ENCODE assay signal across 1 cellular context in genomic region chr20:21820688-21821087, GRCh38.
TF ChIP-seq lines count a peak whose summit lies in the region.

No MANE protein-coding gene starts in this region.

TF ChIP-seq in HEK293, 187 proteins besides CTCF, POLR2A, EP300 and RAD21 (continued from another document):
- TF ChIP-seq, protein P1, sequence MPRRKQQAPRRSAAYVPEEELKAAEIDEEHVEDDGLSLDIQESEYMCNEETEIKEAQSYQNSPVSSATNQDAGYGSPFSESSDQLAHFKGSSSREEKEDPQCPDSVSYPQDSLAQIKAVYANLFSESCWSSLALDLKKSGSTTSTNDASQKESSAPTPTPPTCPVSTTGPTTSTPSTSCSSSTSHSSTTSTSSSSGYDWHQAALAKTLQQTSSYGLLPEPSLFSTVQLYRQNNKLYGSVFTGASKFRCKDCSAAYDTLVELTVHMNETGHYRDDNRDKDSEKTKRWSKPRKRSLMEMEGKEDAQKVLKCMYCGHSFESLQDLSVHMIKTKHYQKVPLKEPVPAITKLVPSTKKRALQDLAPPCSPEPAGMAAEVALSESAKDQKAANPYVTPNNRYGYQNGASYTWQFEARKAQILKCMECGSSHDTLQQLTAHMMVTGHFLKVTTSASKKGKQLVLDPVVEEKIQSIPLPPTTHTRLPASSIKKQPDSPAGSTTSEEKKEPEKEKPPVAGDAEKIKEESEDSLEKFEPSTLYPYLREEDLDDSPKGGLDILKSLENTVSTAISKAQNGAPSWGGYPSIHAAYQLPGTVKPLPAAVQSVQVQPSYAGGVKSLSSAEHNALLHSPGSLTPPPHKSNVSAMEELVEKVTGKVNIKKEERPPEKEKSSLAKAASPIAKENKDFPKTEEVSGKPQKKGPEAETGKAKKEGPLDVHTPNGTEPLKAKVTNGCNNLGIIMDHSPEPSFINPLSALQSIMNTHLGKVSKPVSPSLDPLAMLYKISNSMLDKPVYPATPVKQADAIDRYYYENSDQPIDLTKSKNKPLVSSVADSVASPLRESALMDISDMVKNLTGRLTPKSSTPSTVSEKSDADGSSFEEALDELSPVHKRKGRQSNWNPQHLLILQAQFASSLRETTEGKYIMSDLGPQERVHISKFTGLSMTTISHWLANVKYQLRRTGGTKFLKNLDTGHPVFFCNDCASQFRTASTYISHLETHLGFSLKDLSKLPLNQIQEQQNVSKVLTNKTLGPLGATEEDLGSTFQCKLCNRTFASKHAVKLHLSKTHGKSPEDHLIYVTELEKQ (tag by site-specific recombination; IDR thresholded peaks at IDR 0.05; ENCODE audit: borderline replicate concordance), result no peak
- TF ChIP-seq, protein P2, sequence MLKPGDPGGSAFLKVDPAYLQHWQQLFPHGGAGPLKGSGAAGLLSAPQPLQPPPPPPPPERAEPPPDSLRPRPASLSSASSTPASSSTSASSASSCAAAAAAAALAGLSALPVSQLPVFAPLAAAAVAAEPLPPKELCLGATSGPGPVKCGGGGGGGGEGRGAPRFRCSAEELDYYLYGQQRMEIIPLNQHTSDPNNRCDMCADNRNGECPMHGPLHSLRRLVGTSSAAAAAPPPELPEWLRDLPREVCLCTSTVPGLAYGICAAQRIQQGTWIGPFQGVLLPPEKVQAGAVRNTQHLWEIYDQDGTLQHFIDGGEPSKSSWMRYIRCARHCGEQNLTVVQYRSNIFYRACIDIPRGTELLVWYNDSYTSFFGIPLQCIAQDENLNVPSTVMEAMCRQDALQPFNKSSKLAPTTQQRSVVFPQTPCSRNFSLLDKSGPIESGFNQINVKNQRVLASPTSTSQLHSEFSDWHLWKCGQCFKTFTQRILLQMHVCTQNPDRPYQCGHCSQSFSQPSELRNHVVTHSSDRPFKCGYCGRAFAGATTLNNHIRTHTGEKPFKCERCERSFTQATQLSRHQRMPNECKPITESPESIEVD (tag by site-specific recombination; IDR thresholded peaks at IDR 0.05), result peak; percentile 69
- no peak for TF ChIP-seq ZNF140 (tag by site-specific recombination; IDR thresholded peaks at IDR 0.05)
- TF ChIP-seq SCRT2 (tag by site-specific recombination; IDR thresholded peaks at IDR 0.05), result peak; percentile 58; the same call in 1 of the 2 replicates
- no peak for TF ChIP-seq ZNF211 (tag by site-specific recombination; IDR thresholded peaks at IDR 0.05; ENCODE audit: low read depth)
- no peak for TF ChIP-seq ZNF707 (tag by site-specific recombination; IDR thresholded peaks at IDR 0.05)
- TF ChIP-seq ZNF518A (tag by site-specific recombination; conservative IDR thresholded peaks at IDR 0.05; ENCODE audit: low read depth), result no peak
- TF ChIP-seq, protein P3, sequence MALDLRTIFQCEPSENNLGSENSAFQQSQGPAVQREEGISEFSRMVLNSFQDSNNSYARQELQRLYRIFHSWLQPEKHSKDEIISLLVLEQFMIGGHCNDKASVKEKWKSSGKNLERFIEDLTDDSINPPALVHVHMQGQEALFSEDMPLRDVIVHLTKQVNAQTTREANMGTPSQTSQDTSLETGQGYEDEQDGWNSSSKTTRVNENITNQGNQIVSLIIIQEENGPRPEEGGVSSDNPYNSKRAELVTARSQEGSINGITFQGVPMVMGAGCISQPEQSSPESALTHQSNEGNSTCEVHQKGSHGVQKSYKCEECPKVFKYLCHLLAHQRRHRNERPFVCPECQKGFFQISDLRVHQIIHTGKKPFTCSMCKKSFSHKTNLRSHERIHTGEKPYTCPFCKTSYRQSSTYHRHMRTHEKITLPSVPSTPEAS (tag by site-specific recombination; IDR thresholded peaks at IDR 0.05), result no peak
- no peak for TF ChIP-seq ZBTB48 (tag by site-specific recombination; IDR thresholded peaks at IDR 0.05)
- no peak for TF ChIP-seq ZSCAN30 (tag by site-specific recombination; IDR thresholded peaks at IDR 0.05)
